In genomic region chr17:75010683-75011406, GRCh38 we compare ENCODE assay signal across 1 cellular context.
TF ChIP-seq lines count a peak whose summit lies in the region.

No MANE protein-coding gene starts in this region.

TF ChIP-seq in GM12878, 131 proteins besides CTCF, POLR2A, EP300 and RAD21:
- no peak for TF ChIP-seq MTA2 (IDR thresholded peaks at IDR 0.05; ENCODE audit: low read depth)
- TF ChIP-seq DPF2 (IDR thresholded peaks at IDR 0.05): no peak
- TF ChIP-seq IKZF2 (IDR thresholded peaks at IDR 0.05): no peak
- TF ChIP-seq SMARCA5 (IDR thresholded peaks at IDR 0.05): no peak
- no peak for TF ChIP-seq CBFB (IDR thresholded peaks at IDR 0.05; ENCODE audit: low read depth)
- no peak for TF ChIP-seq FOXK2 (IDR thresholded peaks at IDR 0.05)
- TF ChIP-seq ZNF274 (IDR thresholded peaks at IDR 0.05; ENCODE audit: insufficient read depth, insufficient read length): no peak
- TF ChIP-seq ZNF592 (IDR thresholded peaks at IDR 0.05): no peak
